In genomic region chr2:105294844-105295481, GRCh38 we compare ENCODE assay signal across 9 cellular contexts. TPM values are rescaled to one million over a fixed set of nuclear protein-coding genes. Genes with fewer than 3 reads are reported as not detected.
A peak's percentile ranks its signal among the peaks of the same experiment; 100 is the strongest.
DNase-seq lines count a peak whose midpoint lies in the region; ATAC-seq and TF ChIP-seq lines count a peak whose summit lies in the region.
"Had no signal": no experiment of that assay in that cellular context is flagged by ENCODE, and none has a peak within 500 bp of the region (broad histone marks: within the 10 kb centered on the region; RNA-seq: fewer than 3 reads in every experiment).

No MANE protein-coding gene starts in this region.

- no peak overlapping the region for H3K4me3 Mint-ChIP-seq in WTC11
- H3K4me3 Mint-ChIP-seq: naive B cell had no signal

- H3K36me3 Mint-ChIP-seq in WTC11, result peaks cover 45% of the 10 kb centered on the region

- H3K4me3 ChIP-seq in BE2C (ENCODE audit: low read depth, low read length), result no peak overlapping the region
- no peak overlapping the region for H3K4me3 ChIP-seq in MG63
- no peak overlapping the region for H3K4me3 ChIP-seq in fibroblast of the aortic adventitia (ENCODE audit: low read depth, low read length)
- no peak overlapping the region for H3K4me3 ChIP-seq in osteoblast (ENCODE audit: insufficient read depth, low read length)

- no peaks in the 10 kb centered on the region for H3K9me3 ChIP-seq in BE2C
- no peaks in the 10 kb centered on the region for H3K9me3 ChIP-seq in MG63
- H3K9me3 ChIP-seq in osteoblast (ENCODE audit: low read depth, low read length), result no peaks in the 10 kb centered on the region

- no peak overlapping the region for H3K27ac Mint-ChIP-seq in WTC11

- H3K36me3 ChIP-seq in BE2C (peaks cover 4% of the 10 kb centered on the region; the same call in 1 of the 2 replicates), MG63 (peaks cover 33% of the 10 kb centered on the region), osteoblast (ENCODE audit: insufficient read depth, low read length) (peaks cover 45% of the 10 kb centered on the region)

- H3K4me2 ChIP-seq in osteoblast (ENCODE audit: insufficient read depth, low read length), result no peak overlapping the region

- H3K9me3 Mint-ChIP-seq in WTC11, result no peaks in the 10 kb centered on the region
- H3K9me3 Mint-ChIP-seq: naive B cell had no signal

- no peaks in the 10 kb centered on the region for H4K20me1 ChIP-seq in osteoblast (ENCODE audit: insufficient read depth, low read length)

- CTCF ChIA-PET in WTC11 (lab: Charles Lee), result interaction anchor here (0.7 to 2.4 kb wide), 16 partner anchors 14 to 244 kb away, joined by 3 to 12 read pairs (median 5); no protein-coding TSS in a partner anchor

- H2AFZ ChIP-seq in osteoblast (ENCODE audit: low read length), result peak overlapping the region; percentile 27

- H3K27me3 Mint-ChIP-seq in WTC11 (ENCODE audit: low read depth), result no peaks in the 10 kb centered on the region
- H3K27me3 Mint-ChIP-seq: naive B cell had no signal

- ATAC-seq in GM18498 (IDR thresholded peaks at IDR 0.05; ENCODE audit: unreplicated experiment) (peak; percentile 47), WTC11 (peak; percentile 93), GM21723 (IDR thresholded peaks at IDR 0.05; ENCODE audit: unreplicated experiment) (no peak), HG03039 (IDR thresholded peaks at IDR 0.05; ENCODE audit: unreplicated experiment) (no peak)

- no peaks in the 10 kb centered on the region for H3K4me1 Mint-ChIP-seq in WTC11

- DNase-seq in BE2C (peak; percentile 76), MG63 (peak; percentile 50), WTC11 (ENCODE audit: low spot score) (peak; percentile 75), fibroblast of the aortic adventitia (ENCODE audit: low read depth) (peak; percentile 74), osteoblast (ENCODE audit: insufficient read length, low spot score, missing footprints) (peak; percentile 80)
- DNase-seq: naive B cell had no signal

- POLR2A ChIA-PET in WTC11 (lab: Charles Lee), result interaction anchor here (1.0 kb wide), 1 partner anchor 257 kb away, joined by 3 read pairs; the partner anchor contains the start of gene MRPS9

- H3K4me1 ChIP-seq in BE2C (no peaks in the 10 kb centered on the region), osteoblast (ENCODE audit: insufficient read depth, low read length) (peaks cover 8% of the 10 kb centered on the region)

- peaks cover 22% of the 10 kb centered on the region for H3K79me2 ChIP-seq in osteoblast (ENCODE audit: insufficient read depth, low read length)

- TF ChIP-seq CTCF in BE2C (IDR thresholded peaks at IDR 0.05; ENCODE audit: low read depth, low read length) (peak; percentile 61), WTC11 (IDR thresholded peaks at IDR 0.05) (peak; percentile 36; the same call in 1 of the 2 replicates), fibroblast of the aortic adventitia (IDR thresholded peaks at IDR 0.05; ENCODE audit: insufficient read depth, low read length) (peak; percentile 73), osteoblast (IDR thresholded peaks at IDR 0.05; ENCODE audit: extremely low read depth, low read depth, low read length) (peak; percentile 76)

- no peak overlapping the region for H3K27ac ChIP-seq in osteoblast (ENCODE audit: low read depth, low read length)

- H3K27me3 ChIP-seq in BE2C (no peaks in the 10 kb centered on the region), MG63 (no peaks in the 10 kb centered on the region), osteoblast (ENCODE audit: insufficient read depth, low read length) (no peaks in the 10 kb centered on the region)

TF ChIP-seq in WTC11, 78 proteins besides CTCF, POLR2A, EP300 and RAD21:
- TF ChIP-seq GABPB1 (CRISPR knock-in tag; IDR thresholded peaks at IDR 0.05) (no peak), ZNF317 (CRISPR knock-in tag; IDR thresholded peaks at IDR 0.05; ENCODE audit: borderline replicate concordance, low read depth) (no peak), USF2 (CRISPR knock-in tag; IDR thresholded peaks at IDR 0.05) (no peak), TCF7 (CRISPR knock-in tag; IDR thresholded peaks at IDR 0.05; ENCODE audit: low read depth) (no peak), SMAD3 (CRISPR knock-in tag; IDR thresholded peaks at IDR 0.05; ENCODE audit: borderline replicate concordance) (no peak), ZNF423 (CRISPR knock-in tag; IDR thresholded peaks at IDR 0.05) (no peak), ATF3 (CRISPR knock-in tag; conservative IDR thresholded peaks at IDR 0.05) (no peak), ZNF532 (CRISPR knock-in tag; IDR thresholded peaks at IDR 0.05; ENCODE audit: borderline replicate concordance) (no peak), RORB (CRISPR knock-in tag; IDR thresholded peaks at IDR 0.05) (no peak), HMGA2 (CRISPR knock-in tag; IDR thresholded peaks at IDR 0.05) (no peak), NFYB (CRISPR knock-in tag; conservative IDR thresholded peaks at IDR 0.05; ENCODE audit: low read depth) (no peak)
- TF ChIP-seq, protein P1, sequence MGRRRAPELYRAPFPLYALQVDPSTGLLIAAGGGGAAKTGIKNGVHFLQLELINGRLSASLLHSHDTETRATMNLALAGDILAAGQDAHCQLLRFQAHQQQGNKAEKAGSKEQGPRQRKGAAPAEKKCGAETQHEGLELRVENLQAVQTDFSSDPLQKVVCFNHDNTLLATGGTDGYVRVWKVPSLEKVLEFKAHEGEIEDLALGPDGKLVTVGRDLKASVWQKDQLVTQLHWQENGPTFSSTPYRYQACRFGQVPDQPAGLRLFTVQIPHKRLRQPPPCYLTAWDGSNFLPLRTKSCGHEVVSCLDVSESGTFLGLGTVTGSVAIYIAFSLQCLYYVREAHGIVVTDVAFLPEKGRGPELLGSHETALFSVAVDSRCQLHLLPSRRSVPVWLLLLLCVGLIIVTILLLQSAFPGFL (CRISPR knock-in tag; IDR thresholded peaks at IDR 0.05; ENCODE audit: borderline replicate concordance), result no peak
- TF ChIP-seq, protein P2, sequence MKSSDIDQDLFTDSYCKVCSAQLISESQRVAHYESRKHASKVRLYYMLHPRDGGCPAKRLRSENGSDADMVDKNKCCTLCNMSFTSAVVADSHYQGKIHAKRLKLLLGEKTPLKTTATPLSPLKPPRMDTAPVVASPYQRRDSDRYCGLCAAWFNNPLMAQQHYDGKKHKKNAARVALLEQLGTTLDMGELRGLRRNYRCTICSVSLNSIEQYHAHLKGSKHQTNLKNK (CRISPR knock-in tag; IDR thresholded peaks at IDR 0.05), result no peak

RNA-seq across cellular contexts. Expression of gene TGFBRAP1, which starts 34.6 kb away (rescaled TPM):
- 20.4 TPM for polyA plus RNA-seq in BE2C (2012; ENCODE audit: insufficient read depth, insufficient read length, low read depth)
- total RNA-seq in MG63 (2014; rRNA removed; shearing (Covaris generic); ENCODE audit: low replicate concordance), result 15.7 and 17.2 TPM in 2 replicates
- total RNA-seq in WTC11 (2021) (15.8 to 16.3 TPM (median 16.3 TPM) in 3 replicates), fibroblast of the aortic adventitia (ENCODE audit: low replicate concordance) (7.0 and 17.7 TPM in 2 replicates), osteoblast (32.6 and 32.7 TPM in 2 replicates)

RNA-seq across cellular contexts. Expression of gene C2orf49, which starts 42.4 kb away (rescaled TPM):
- 13.3 TPM for polyA plus RNA-seq in BE2C (2012; ENCODE audit: insufficient read depth, insufficient read length, low read depth)
- 12.2 and 16.7 TPM in 2 replicates for total RNA-seq in MG63 (2014; rRNA removed; shearing (Covaris generic); ENCODE audit: low replicate concordance)
- 15.9 to 17.2 TPM (median 16.6 TPM) in 3 replicates for total RNA-seq in WTC11 (2021)
- total RNA-seq in fibroblast of the aortic adventitia (ENCODE audit: low replicate concordance), result 20.0 and 20.1 TPM in 2 replicates
- 18.0 and 18.1 TPM in 2 replicates for total RNA-seq in osteoblast

RNA-seq across cellular contexts. Expression of gene GPR45, which starts 53.4 kb away (rescaled TPM):
- not detected for polyA plus RNA-seq in BE2C (2012; ENCODE audit: insufficient read depth, insufficient read length, low read depth)
- not detected in 2 replicates for total RNA-seq in MG63 (2014; rRNA removed; shearing (Covaris generic); ENCODE audit: low replicate concordance)
- total RNA-seq in WTC11 (2021) (0.21 TPM in 1 of 3 replicates, not detected in the others), fibroblast of the aortic adventitia (ENCODE audit: low replicate concordance) (not detected in 2 replicates), osteoblast (not detected in 2 replicates)

Comparison
In these comparisons a context has a peak if more than half of its experiments do, and no peak if none do; other contexts are left out.
1. ATAC-seq: peak in GM18498 (single experiment) and WTC11 (single experiment); none in GM21723 (single experiment) and HG03039 (single experiment).
2. Peak in every context shown above with its lines, with median percentiles within 50 percentile points of each other: DNase-seq and CTCF ChIP-seq.